ENCODE assay signal across 8 cellular contexts in genomic region chr5:6837519-6838110, GRCh38.
DNase-seq lines count a peak whose midpoint lies in the region; ATAC-seq and TF ChIP-seq lines count a peak whose summit lies in the region.

No MANE protein-coding gene starts in this region.

- H3K4me3 ChIP-seq in BJ (ENCODE audit: low read depth, low read length) (no peak overlapping the region), GM23338 (no peak overlapping the region), liver (ENCODE audit: low read depth in 1 of 3, low read length in 3 of 3) (no peak overlapping the region)

- no peaks in the 10 kb centered on the region for H3K9me3 ChIP-seq in liver (ENCODE audit: control insufficient read depth in 4 of 4, low read length in 3 of 4)

- POLR2A ChIA-PET in BJ (lab: Charles Lee) = no interaction called here

- H3K36me3 ChIP-seq in BJ (ENCODE audit: control insufficient read depth, insufficient read depth, low read length) (no peaks in the 10 kb centered on the region), GM23338 (ENCODE audit: insufficient read depth) (no peaks in the 10 kb centered on the region), liver (ENCODE audit: control insufficient read depth in 4 of 4, insufficient read depth in 3 of 4, low read depth in 1 of 4, low read length in 3 of 4) (no peaks in the 10 kb centered on the region)

- H2AFZ ChIP-seq in GM23338 = no peak overlapping the region

- peak; percentile 79 for TF ChIP-seq CTCF in BJ (IDR thresholded peaks at IDR 0.05; ENCODE audit: insufficient read depth, low read depth, low read length)
- TF ChIP-seq CTCF in GM23338 (conservative IDR thresholded peaks at IDR 0.05; ENCODE audit: low read depth in 2 of 2) = peak; percentile 83 to 86
- TF ChIP-seq CTCF in liver (IDR thresholded peaks at IDR 0.05; ENCODE audit: low read depth, low read length, missing input control) = peak; percentile 24

- H4K20me1 ChIP-seq in GM23338 (replicated peaks; ENCODE audit: insufficient read depth) = no peaks in the 10 kb centered on the region

- CTCF ChIA-PET in BJ (lab: Yijun Ruan, JAX) = no interaction called here

- peak; percentile 48 for ATAC-seq in GM23338

- H3K27me3 ChIP-seq in BJ (ENCODE audit: control insufficient read depth, insufficient read depth, low read length) = no peaks in the 10 kb centered on the region; the same call in 1 of the 2 replicates
- no peaks in the 10 kb centered on the region for H3K27me3 ChIP-seq in GM23338 (ENCODE audit: insufficient read depth)
- no peaks in the 10 kb centered on the region for H3K27me3 ChIP-seq in liver (ENCODE audit: control insufficient read depth in 4 of 4, insufficient read depth in 4 of 4, low read length in 3 of 4)

- H3K4me2 ChIP-seq in GM23338 = no peak overlapping the region

- H3K4me3 Mint-ChIP-seq in GM23338 = no peak overlapping the region

- H3K9me3 Mint-ChIP-seq in GM23338 = peaks cover 18% of the 10 kb centered on the region

- H3F3A ChIP-seq in GM23338 (replicated peaks; ENCODE audit: low read depth) = no peaks in the 10 kb centered on the region

- no peak overlapping the region for H3K27ac ChIP-seq in GM23338 (ENCODE audit: low read depth)
- H3K27ac ChIP-seq in liver (ENCODE audit: low read depth in 1 of 2, low read length in 2 of 2) = no peak overlapping the region
- H3K27ac ChIP-seq in caudate nucleus (ENCODE audit: low read depth, low read length) = no peak overlapping the region

- H3K27me3 Mint-ChIP-seq in GM23338 (ENCODE audit: insufficient read depth, low read depth, poor library complexity) = peaks cover 4% of the 10 kb centered on the region

- H3K9me2 ChIP-seq in GM23338 (ENCODE audit: insufficient read depth) = no peaks in the 10 kb centered on the region

- H3K9ac ChIP-seq in liver (ENCODE audit: low read depth in 1 of 2, low read length in 2 of 2) = no peak overlapping the region

- no peaks in the 10 kb centered on the region for H3K4me1 ChIP-seq in GM23338 (ENCODE audit: insufficient read depth)
- no peaks in the 10 kb centered on the region for H3K4me1 ChIP-seq in liver (ENCODE audit: control insufficient read depth in 4 of 4, insufficient read depth in 4 of 4, low read length in 3 of 4)

- DNase-seq in BJ (ENCODE audit: low read depth) (no peak), GM23338 (ENCODE audit: low spot score) (peak; percentile 57), caudate nucleus (lab: John Stamatoyannopoulos, UW) (no peak), GOT3 (lab: John Stamatoyannopoulos, UW) (no peak), kidney tubule cell (ENCODE audit: low spot score) (no peak), cortex of kidney (lab: John Stamatoyannopoulos, UW) (no peak)
- peak; percentile 64 to 68 for DNase-seq in activated CD4-positive, alpha-beta T cell treated with anti-CD3 and anti-CD28 coated beads, Interleukin-2, amount 50 U/mL, for 48 hours

- H3K4me1 Mint-ChIP-seq in GM23338 = peaks cover 5% of the 10 kb centered on the region; the same call in 1 of the 3 replicates

- 60% methylated on average over 9 of the region's 9 CpGs for WGBS in liver

- H3K36me3 Mint-ChIP-seq in GM23338 (ENCODE audit: low read depth) = peaks cover 9% of the 10 kb centered on the region

- H3K79me2 ChIP-seq in GM23338 (replicated peaks; ENCODE audit: insufficient read depth) = no peaks in the 10 kb centered on the region

- peak; percentile 13 to 57 for TF ChIP-seq RAD21 in liver (IDR thresholded peaks at IDR 0.05)

- no peak overlapping the region for H3K27ac Mint-ChIP-seq in GM23338

TF ChIP-seq in GM23338, 12 proteins besides CTCF, POLR2A, EP300 and RAD21 (continues in another document):
- no peak for TF ChIP-seq POLR2AphosphoS5 (IDR thresholded peaks at IDR 0.05; ENCODE audit: low read depth)
- no peak for TF ChIP-seq STAT1 (IDR thresholded peaks at IDR 0.05; ENCODE audit: unreplicated experiment)

TF ChIP-seq in liver, 16 proteins besides CTCF, POLR2A, EP300 and RAD21:
- TF ChIP-seq RXRA (IDR thresholded peaks at IDR 0.05) (no peak), EGR1 (IDR thresholded peaks at IDR 0.05; ENCODE audit: low read depth in 2 of 2) (no peak), FOXA1 (IDR thresholded peaks at IDR 0.05) (no peak), YY1 (IDR thresholded peaks at IDR 0.05) (no peak), NR2F2 (IDR thresholded peaks at IDR 0.05) (no peak), GABPA (IDR thresholded peaks at IDR 0.05 in 1 of 2, conservative IDR thresholded peaks at IDR 0.05 in 1 of 2) (no peak), HNF4A (conservative IDR thresholded peaks at IDR 0.05) (no peak), SP1 (IDR thresholded peaks at IDR 0.05) (no peak), TAF1 (conservative IDR thresholded peaks at IDR 0.05) (no peak), FOXA2 (IDR thresholded peaks at IDR 0.05) (no peak), JUND (IDR thresholded peaks at IDR 0.05) (no peak), REST (IDR thresholded peaks at IDR 0.05) (no peak), HNF4G (IDR thresholded peaks at IDR 0.05) (no peak), ATF3 (IDR thresholded peaks at IDR 0.05) (no peak)
- TF ChIP-seq, protein P1, sequence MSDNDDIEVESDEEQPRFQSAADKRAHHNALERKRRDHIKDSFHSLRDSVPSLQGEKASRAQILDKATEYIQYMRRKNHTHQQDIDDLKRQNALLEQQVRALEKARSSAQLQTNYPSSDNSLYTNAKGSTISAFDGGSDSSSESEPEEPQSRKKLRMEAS (IDR thresholded peaks at IDR 0.05) = no peak
- TF ChIP-seq, protein P2, sequence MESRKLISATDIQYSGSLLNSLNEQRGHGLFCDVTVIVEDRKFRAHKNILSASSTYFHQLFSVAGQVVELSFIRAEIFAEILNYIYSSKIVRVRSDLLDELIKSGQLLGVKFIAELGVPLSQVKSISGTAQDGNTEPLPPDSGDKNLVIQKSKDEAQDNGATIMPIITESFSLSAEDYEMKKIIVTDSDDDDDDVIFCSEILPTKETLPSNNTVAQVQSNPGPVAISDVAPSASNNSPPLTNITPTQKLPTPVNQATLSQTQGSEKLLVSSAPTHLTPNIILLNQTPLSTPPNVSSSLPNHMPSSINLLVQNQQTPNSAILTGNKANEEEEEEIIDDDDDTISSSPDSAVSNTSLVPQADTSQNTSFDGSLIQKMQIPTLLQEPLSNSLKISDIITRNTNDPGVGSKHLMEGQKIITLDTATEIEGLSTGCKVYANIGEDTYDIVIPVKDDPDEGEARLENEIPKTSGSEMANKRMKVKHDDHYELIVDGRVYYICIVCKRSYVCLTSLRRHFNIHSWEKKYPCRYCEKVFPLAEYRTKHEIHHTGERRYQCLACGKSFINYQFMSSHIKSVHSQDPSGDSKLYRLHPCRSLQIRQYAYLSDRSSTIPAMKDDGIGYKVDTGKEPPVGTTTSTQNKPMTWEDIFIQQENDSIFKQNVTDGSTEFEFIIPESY (IDR thresholded peaks at IDR 0.05) = no peak
TF ChIP-seq in liver: peak in this region for 0.

Comparison
In these comparisons a context has a peak if more than half of its experiments do, and no peak if none do; other contexts are left out.
1. DNase-seq: peak in GM23338 (single experiment) and activated CD4-positive, alpha-beta T cell treated with anti-CD3 and anti-CD28 coated beads, Interleukin-2, amount 50 U/mL, for 48 hours (2 of 2); none in BJ (single experiment), caudate nucleus (0 of 61), GOT3 (single experiment), kidney tubule cell (single experiment) and cortex of kidney (single experiment).
2. CTCF ChIP-seq: peak in every context shown above with its lines; median percentile 84 in GM23338; 79 in BJ; 24 in liver.